Comparison of ENCODE assay signal across 20 cellular contexts in genomic region chr1:224219011-224219611, GRCh38. TPM values are rescaled to one million over a fixed set of nuclear protein-coding genes. Genes with fewer than 3 reads are reported as not detected.
DNase-seq lines count a peak whose midpoint lies in the region; ATAC-seq and TF ChIP-seq lines count a peak whose summit lies in the region.
"Had no signal": no experiment of that assay in that cellular context is flagged by ENCODE, and none has a peak within 500 bp of the region (broad histone marks: within the 10 kb centered on the region; RNA-seq: fewer than 3 reads in every experiment).

No MANE protein-coding gene starts in this region.

- TF ChIP-seq CTCF in MCF 10A (IDR thresholded peaks at IDR 0.05; ENCODE audit: unreplicated experiment) (no peak), nephron progenitor cell (IDR thresholded peaks at IDR 0.05) (no peak)

- no peak for ATAC-seq in stimulated activated naive CD8-positive, alpha-beta T cell treated with anti-CD3 and anti-CD28 coated beads, Interleukin-15, amount 100 ng/mL, for 72 hours
- no peak for ATAC-seq in stimulated activated naive CD8-positive, alpha-beta T cell treated with anti-CD3 and anti-CD28 coated beads, Interleukin-15, Interleukin-2, amounts not matched to agents 100 U/mL and 50 U/mL, for 24 hours
- ATAC-seq: gastrocnemius medialis, T-helper 17 cell had no signal

- POLR2A ChIA-PET in MCF 10A (lab: Yijun Ruan, JAX), result interaction anchor here (0.6 to 3.1 kb wide), 14 partner anchors 14 to 409 kb away, joined by 3 to 26 read pairs (median 4); partner anchors contain the start of genes DEGS1 and NVL

- no peak for DNase-seq in stimulated activated naive CD8-positive, alpha-beta T cell treated with anti-CD3 and anti-CD28 coated beads, Interleukin-15, amount 100 ng/mL, for 72 hours
- no peak for DNase-seq in stimulated activated naive CD8-positive, alpha-beta T cell treated with anti-CD3 and anti-CD28 coated beads, Interleukin-15, Interleukin-2, amounts not matched to agents 100 U/mL and 50 U/mL, for 24 hours
- DNase-seq in MCF 10A (ENCODE audit: unreplicated experiment) (peak; percentile 82), nephron progenitor cell (no peak), NCI-H146 (lab: John Stamatoyannopoulos, UW) (no peak), COLO668 (lab: John Stamatoyannopoulos, UW; ENCODE audit: unreplicated experiment) (no peak)
- DNase-seq in activated CD8-positive, alpha-beta memory T cell treated with anti-CD3 and anti-CD28 coated beads, Interleukin-2, amount 50 U/mL, for 48 hours, result no peak
- DNase-seq: activated effector memory CD4-positive, alpha-beta T cell treated with Interleukin-2 at 50 U/mL for 16 hours; anterior cingulate cortex; cortex of kidney; DND-41; esophagus squamous epithelium; gastrocnemius medialis; hippocampal formation; mesendoderm; NCI-H1436 treated with DMSO at 0.1 percent for 48 hours; occipital lobe; T-helper 17 cell; transverse colon had no signal

- H3K36me3 Mint-ChIP-seq in MCF 10A (ENCODE audit: insufficient read depth, unreplicated experiment) (no peaks in the 10 kb centered on the region), nephron progenitor cell (ENCODE audit: low read depth) (no peaks in the 10 kb centered on the region)
- H3K36me3 Mint-ChIP-seq: activated naive CD8-positive, alpha-beta T cell had no signal

- H3K27me3 Mint-ChIP-seq in stimulated activated naive CD8-positive, alpha-beta T cell treated with anti-CD3 and anti-CD28 coated beads, Interleukin-15, amount 100 ng/mL, for 72 hours, result no peaks in the 10 kb centered on the region
- H3K27me3 Mint-ChIP-seq in MCF 10A (ENCODE audit: insufficient read depth, unreplicated experiment) (no peaks in the 10 kb centered on the region), nephron progenitor cell (ENCODE audit: low read depth, poor library complexity) (no peaks in the 10 kb centered on the region)
- H3K27me3 Mint-ChIP-seq: activated naive CD8-positive, alpha-beta T cell; T-helper 17 cell had no signal

- CTCF ChIA-PET in MCF 10A (lab: Yijun Ruan, JAX), result interaction anchor here (0.7 to 0.8 kb wide), 4 partner anchors 22 to 814 kb away, joined by 3 to 4 read pairs (median 3); no protein-coding TSS in a partner anchor

- no TSS peak for BruUV-seq in MCF 10A (replicated peaks; lab: Mats Ljungman, UMichigan)

- no peaks in the 10 kb centered on the region for H3K4me1 Mint-ChIP-seq in stimulated activated naive CD8-positive, alpha-beta T cell treated with anti-CD3 and anti-CD28 coated beads, Interleukin-15, amount 100 ng/mL, for 72 hours
- H3K4me1 Mint-ChIP-seq in MCF 10A (ENCODE audit: insufficient read depth, unreplicated experiment) (peaks cover 23% of the 10 kb centered on the region), nephron progenitor cell (peaks cover 40% of the 10 kb centered on the region)

- no peaks in the 10 kb centered on the region for H3K9me3 Mint-ChIP-seq in stimulated activated naive CD8-positive, alpha-beta T cell treated with anti-CD3 and anti-CD28 coated beads, Interleukin-15, amount 100 ng/mL, for 72 hours
- no peaks in the 10 kb centered on the region for H3K9me3 Mint-ChIP-seq in MCF 10A (ENCODE audit: unreplicated experiment)
- H3K9me3 Mint-ChIP-seq in nephron progenitor cell, result no peaks in the 10 kb centered on the region

- intact Hi-C loops in MCF 10A (cut with micrococcal nuclease), result no loop called here

- H3K4me3 Mint-ChIP-seq in stimulated activated naive CD8-positive, alpha-beta T cell treated with anti-CD3 and anti-CD28 coated beads, Interleukin-15, amount 100 ng/mL, for 72 hours, result no peak overlapping the region
- H3K4me3 Mint-ChIP-seq in MCF 10A (ENCODE audit: unreplicated experiment) (no peak overlapping the region), nephron progenitor cell (no peak overlapping the region)
- H3K4me3 Mint-ChIP-seq: activated naive CD8-positive, alpha-beta T cell; T-helper 17 cell had no signal

- peak overlapping the region; percentile 39 to 55 for H3K27ac Mint-ChIP-seq in stimulated activated naive CD8-positive, alpha-beta T cell treated with anti-CD3 and anti-CD28 coated beads, Interleukin-15, amount 100 ng/mL, for 72 hours
- H3K27ac Mint-ChIP-seq in MCF 10A (ENCODE audit: low read depth, unreplicated experiment) (peak overlapping the region; percentile 1), nephron progenitor cell (peak overlapping the region; percentile 53)
- H3K27ac Mint-ChIP-seq: activated naive CD8-positive, alpha-beta T cell had no signal

RNA-seq across cellular contexts. Expression of gene DEGS1, which starts 36.1 kb away (rescaled TPM):
- total RNA-seq in MCF 10A (2022), result 99.1 and 118 TPM in 2 replicates

Comparison
In these comparisons a context has a peak if more than half of its experiments do, and no peak if none do; other contexts are left out.
1. H3K27ac Mint-ChIP-seq: peak in every context shown above with its lines; median percentile 53 in nephron progenitor cell; 47 in stimulated activated naive CD8-positive, alpha-beta T cell treated with anti-CD3 and anti-CD28 coated beads, Interleukin-15, amount 100 ng/mL, for 72 hours; 1 in MCF 10A.